16 cellular contexts compared by ENCODE assay signal in genomic region chr18:31649894-31650719, GRCh38. TPM values are rescaled to one million over a fixed set of nuclear protein-coding genes. Genes with fewer than 3 reads are reported as not detected.
DNase-seq lines count a peak whose midpoint lies in the region; ATAC-seq and TF ChIP-seq lines count a peak whose summit lies in the region.
"Had no signal": no experiment of that assay in that cellular context is flagged by ENCODE, and none has a peak within 500 bp of the region (broad histone marks: within the 10 kb centered on the region; RNA-seq: fewer than 3 reads in every experiment).

No MANE protein-coding gene starts in this region.

- ATAC-seq in HG02588 (IDR thresholded peaks at IDR 0.05; ENCODE audit: unreplicated experiment) (peak; percentile 53), HG03378 (IDR thresholded peaks at IDR 0.05; ENCODE audit: unreplicated experiment) (peak; percentile 47)
- ATAC-seq in stimulated activated memory B cell treated with anti-CD40 and anti-IgM and Interleukin-4, amounts not matched to agents 10 μg/mL and 1 μg/mL and 100 μg/mL, for 72 hours = peak; percentile 39

- H3K9me3 ChIP-seq in thyroid gland = no peaks in the 10 kb centered on the region

- no peak overlapping the region for H3K27ac ChIP-seq in thyroid gland
- H3K27ac ChIP-seq: 22Rv1, coronary artery had no signal

- peaks cover 38% of the 10 kb centered on the region for H3K27me3 Mint-ChIP-seq in stimulated activated memory B cell treated with anti-CD40 and anti-IgM and Interleukin-4, amounts not matched to agents 10 μg/mL and 1 μg/mL and 100 μg/mL, for 72 hours
- peaks cover 36% of the 10 kb centered on the region for H3K27me3 Mint-ChIP-seq in activated naive CD4-positive, alpha-beta T cell treated with anti-CD3 and anti-CD28 coated beads, Interleukin-2, amount 10 ng/mL, durations not matched to agents 7 days and 5 days

- H3K27ac Mint-ChIP-seq in stimulated activated memory B cell treated with anti-CD40 and anti-IgM and Interleukin-4, amounts not matched to agents 10 μg/mL and 1 μg/mL and 100 μg/mL, for 72 hours = no peak overlapping the region
- H3K27ac Mint-ChIP-seq in activated naive CD4-positive, alpha-beta T cell treated with anti-CD3 and anti-CD28 coated beads, Interleukin-2, amount 10 ng/mL, durations not matched to agents 7 days and 5 days = no peak overlapping the region
- H3K27ac Mint-ChIP-seq: activated T-helper 1 cell treated with anti-CD3 and anti-CD28 coated beads, Interleukin-12 subunit alpha, Interleukin-12 subunit beta, Interleukin-2, Interleukin-4 antibody, amounts not matched to agents 30 ng/mL and 10 ng/mL and 1 ng/mL, durations not matched to agents 14 hours and 24 hours and 36 hours had no signal

- intact Hi-C loops in thyroid gland (cut with DNase I) = no loop called here

- H3K4me3 Mint-ChIP-seq in stimulated activated memory B cell treated with anti-CD40 and anti-IgM and Interleukin-4, amounts not matched to agents 10 μg/mL and 1 μg/mL and 100 μg/mL, for 72 hours = no peak overlapping the region
- no peak overlapping the region for H3K4me3 Mint-ChIP-seq in activated naive CD4-positive, alpha-beta T cell treated with anti-CD3 and anti-CD28 coated beads, Interleukin-2, amount 10 ng/mL, durations not matched to agents 7 days and 5 days
- H3K4me3 Mint-ChIP-seq: activated T-helper 1 cell treated with anti-CD3 and anti-CD28 coated beads, Interleukin-12 subunit alpha, Interleukin-12 subunit beta, Interleukin-2, Interleukin-4 antibody, amounts not matched to agents 30 ng/mL and 10 ng/mL and 1 ng/mL, durations not matched to agents 14 hours and 24 hours and 36 hours had no signal

- no peak for TF ChIP-seq CTCF in thyroid gland (IDR thresholded peaks at IDR 0.05)

- H3K27me3 ChIP-seq in thyroid gland = no peaks in the 10 kb centered on the region

- no peaks in the 10 kb centered on the region for H3K9me3 Mint-ChIP-seq in stimulated activated memory B cell treated with anti-CD40 and anti-IgM and Interleukin-4, amounts not matched to agents 10 μg/mL and 1 μg/mL and 100 μg/mL, for 72 hours
- no peaks in the 10 kb centered on the region for H3K9me3 Mint-ChIP-seq in activated naive CD4-positive, alpha-beta T cell treated with anti-CD3 and anti-CD28 coated beads, Interleukin-2, amount 10 ng/mL, durations not matched to agents 7 days and 5 days
- H3K9me3 Mint-ChIP-seq: activated T-helper 1 cell treated with anti-CD3 and anti-CD28 coated beads, Interleukin-12 subunit alpha, Interleukin-12 subunit beta, Interleukin-2, Interleukin-4 antibody, amounts not matched to agents 30 ng/mL and 10 ng/mL and 1 ng/mL, durations not matched to agents 14 hours and 24 hours and 36 hours had no signal

- CTCF ChIA-PET in activated naive CD4-positive, alpha-beta T cell treated with anti-CD3 and anti-CD28 coated beads, Interleukin-2, amount 10 ng/mL, durations not matched to agents 7 days and 5 days (lab: Charles Lee) = interaction anchor here (0.7 to 1.6 kb wide), 2 partner anchors 11 to 14 kb away, joined by 3 read pairs; no protein-coding TSS in a partner anchor

- 53 to 55% methylated on average over 4 of the region's 4 CpGs for WGBS in thyroid gland, 2 donors

- no peak for TF ChIP-seq POLR2A in thyroid gland (IDR thresholded peaks at IDR 0.05)

- H3K4me3 ChIP-seq in thyroid gland (replicated peaks in 1 of 3) = no peak overlapping the region
- H3K4me3 ChIP-seq: coronary artery had no signal

- H3K36me3 ChIP-seq in thyroid gland = no peaks in the 10 kb centered on the region

- H3K4me1 Mint-ChIP-seq in stimulated activated memory B cell treated with anti-CD40 and anti-IgM and Interleukin-4, amounts not matched to agents 10 μg/mL and 1 μg/mL and 100 μg/mL, for 72 hours = peaks cover 22% of the 10 kb centered on the region
- H3K4me1 Mint-ChIP-seq in activated naive CD4-positive, alpha-beta T cell treated with anti-CD3 and anti-CD28 coated beads, Interleukin-2, amount 10 ng/mL, durations not matched to agents 7 days and 5 days = peaks cover 13% of the 10 kb centered on the region

- peak; percentile 7 for DNase-seq in NCI-H1092 treated with DMSO at 0.1 percent for 48 hours (lab: John Stamatoyannopoulos, UW)
- no peak for DNase-seq in NCI-H1092 (lab: John Stamatoyannopoulos, UW)
- no peak for DNase-seq in thyroid gland
- no peak for DNase-seq in activated naive CD4-positive, alpha-beta T cell treated with anti-CD3 and anti-CD28 coated beads, Interleukin-2, amount 10 ng/mL, durations not matched to agents 7 days and 5 days
- DNase-seq in cortex of kidney (lab: John Stamatoyannopoulos, UW) = no peak
- DNase-seq: DMS53, glutamatergic neuron, HCEC 1CT, mesenchymal stem cell had no signal

- H3K4me1 ChIP-seq in thyroid gland = no peaks in the 10 kb centered on the region

- no peaks in the 10 kb centered on the region for H3K36me3 Mint-ChIP-seq in stimulated activated memory B cell treated with anti-CD40 and anti-IgM and Interleukin-4, amounts not matched to agents 10 μg/mL and 1 μg/mL and 100 μg/mL, for 72 hours
- no peaks in the 10 kb centered on the region for H3K36me3 Mint-ChIP-seq in activated naive CD4-positive, alpha-beta T cell treated with anti-CD3 and anti-CD28 coated beads, Interleukin-2, amount 10 ng/mL, durations not matched to agents 7 days and 5 days

RNA-seq across cellular contexts. Expression of gene B4GALT6, which starts 34.3 kb away (rescaled TPM):
- 1 to 10 TPM; 1.3 to 2.6 (median 2.5) TPM for total RNA-seq in thyroid gland

RNA-seq across cellular contexts. Expression of gene TTR, which starts 58.4 kb away (rescaled TPM):
- not detected for total RNA-seq in thyroid gland
- total RNA-seq: activated T-helper 1 cell treated with anti-CD3 and anti-CD28 coated beads, Interleukin-12 subunit alpha, Interleukin-12 subunit beta, Interleukin-2, Interleukin-4 antibody, amounts not matched to agents 30 ng/mL and 10 ng/mL and 1 ng/mL, durations not matched to agents 14 hours and 24 hours and 36 hours; skeletal muscle tissue had no signal
